8 cellular contexts compared by ENCODE assay signal in genomic region chr1:70205076-70205436, GRCh38. TPM values are rescaled to one million over a fixed set of nuclear protein-coding genes. Genes with fewer than 3 reads are reported as not detected.
DNase-seq lines count a peak whose midpoint lies in the region; ATAC-seq and TF ChIP-seq lines count a peak whose summit lies in the region.

No MANE protein-coding gene starts in this region.

- peak overlapping the region; percentile 89 for H3K27ac ChIP-seq in SJCRH30

- H3K4me1 Mint-ChIP-seq in HFFc6 (ENCODE audit: low read depth): peaks cover 42% of the 10 kb centered on the region

- intact Hi-C loops in sciatic nerve (cut with DNase I): no loop called here

- H3K9me3 ChIP-seq in SJCRH30 (replicated peaks): no peaks in the 10 kb centered on the region

- H3K4me3 Mint-ChIP-seq in HFFc6: peak overlapping the region; percentile 99

- H3K9me3 Mint-ChIP-seq in HFFc6: no peaks in the 10 kb centered on the region

- H3K27me3 Mint-ChIP-seq in HFFc6 (ENCODE audit: insufficient read depth): no peaks in the 10 kb centered on the region

- peaks cover 5% of the 10 kb centered on the region for H3K36me3 ChIP-seq in SJCRH30

- peaks cover 4% of the 10 kb centered on the region; the same call in 1 of the 2 replicates for H3K4me1 ChIP-seq in SJCRH30

- no peaks in the 10 kb centered on the region for H3K27me3 ChIP-seq in SJCRH30

- H3K4me3 ChIP-seq in SJCRH30 (peak overlapping the region; percentile 79), fibroblast of pulmonary artery (replicated peaks; ENCODE audit: low read depth, low read length) (peak overlapping the region; percentile 99)

- peak; percentile 22 for ATAC-seq in GM18508 (IDR thresholded peaks at IDR 0.05; ENCODE audit: insufficient read depth, unreplicated experiment)
- peak; percentile 42 for ATAC-seq in sciatic nerve

- peak overlapping the region; percentile 99 for H3K27ac Mint-ChIP-seq in HFFc6

- peaks cover 13% of the 10 kb centered on the region for H3K36me3 Mint-ChIP-seq in HFFc6 (ENCODE audit: low read depth)

- DNase-seq in HFFc6 (no peak), SJCRH30 (no peak), fibroblast of pulmonary artery (ENCODE audit: low read depth) (no peak), sciatic nerve (ENCODE audit: low spot score) (no peak), NCI-H226 (no peak), A172 (ENCODE audit: low spot score) (no peak), kidney tubule cell (ENCODE audit: low spot score) (no peak)

- TF ChIP-seq CTCF in HFFc6 (IDR thresholded peaks at IDR 0.05) (no peak), fibroblast of pulmonary artery (IDR thresholded peaks at IDR 0.05; ENCODE audit: low read length, missing control alignments) (no peak)

RNA-seq across cellular contexts. Expression of gene LRRC40, which starts 0.3 kb away (rescaled TPM):
- 10 to 100 TPM; 10.6 to 16.5 (median 14.0) TPM for total RNA-seq in HFFc6 (2021; fragmentation: NEBNext Ultra II Directional; extraction: Animal tissue kit (Norgen Biotek cat#: 25700))
- total RNA-seq in SJCRH30 (2014; rRNA removed; shearing (Covaris generic)): 33.8 and 39.4 TPM in 2 replicates
- 15.4 TPM for total RNA-seq in sciatic nerve
- total RNA-seq in A172 (2014; rRNA removed; shearing (Covaris generic)): 41.2 and 46.8 TPM in 2 replicates

RNA-seq across cellular contexts. Expression of gene SRSF11, which starts 16.1 kb away (rescaled TPM):
- total RNA-seq in HFFc6 (2021; fragmentation: NEBNext Ultra II Directional; extraction: Animal tissue kit (Norgen Biotek cat#: 25700)): 100 to 1,000 TPM in 3 of 6 experiments, 10 to 100 TPM in 3; 94.9 to 107 (median 100) TPM
- total RNA-seq in SJCRH30 (2014; rRNA removed; shearing (Covaris generic)): 125 and 173 TPM in 2 replicates
- 228 TPM for total RNA-seq in sciatic nerve
- total RNA-seq in A172 (2014; rRNA removed; shearing (Covaris generic)): 78.9 and 92.0 TPM in 2 replicates
